In genomic region chr1:1629430-1630190, GRCh38 we compare ENCODE assay signal across 1 cellular context.
TF ChIP-seq lines count a peak whose summit lies in the region.

No MANE protein-coding gene starts in this region.

TF ChIP-seq in H1, 55 proteins besides CTCF, POLR2A, EP300 and RAD21 (continued from another document):
- TF ChIP-seq, protein P1, sequence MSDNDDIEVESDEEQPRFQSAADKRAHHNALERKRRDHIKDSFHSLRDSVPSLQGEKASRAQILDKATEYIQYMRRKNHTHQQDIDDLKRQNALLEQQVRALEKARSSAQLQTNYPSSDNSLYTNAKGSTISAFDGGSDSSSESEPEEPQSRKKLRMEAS (IDR thresholded peaks at IDR 0.05) = no peak; the same call in 1 of the 2 replicates
- TF ChIP-seq PHF8 (conservative IDR thresholded peaks at IDR 0.05; ENCODE audit: low read depth, low read length) = no peak
- TF ChIP-seq TBP (IDR thresholded peaks at IDR 0.05; ENCODE audit: low read depth, low read length) = no peak
